In the genomic region with DNA sequence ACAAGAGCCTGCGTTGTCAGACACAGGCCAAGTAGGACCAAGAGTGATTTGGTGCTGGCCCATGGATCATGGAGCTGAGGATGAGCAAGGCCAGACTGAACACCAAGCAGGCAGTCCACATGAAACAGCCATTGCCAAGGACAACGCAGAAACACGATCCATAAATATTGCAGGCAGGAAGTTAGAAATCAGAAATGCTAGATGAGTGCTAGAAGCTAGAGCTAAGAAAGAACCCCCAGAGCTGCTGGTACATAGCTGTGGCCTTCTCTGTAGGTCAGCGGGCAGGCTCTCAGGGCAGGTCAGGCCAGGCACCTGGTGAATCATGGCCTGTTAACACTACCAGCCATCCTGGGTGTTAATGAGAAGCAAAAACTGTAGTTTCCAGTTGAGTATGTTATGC, we compare ENCODE assay signal across 22 cellular contexts.
"Had no signal": no experiment of that assay in that cellular context is flagged by ENCODE, and none has a peak within 500 bp of the region (broad histone marks: within the 10 kb centered on the region; RNA-seq: fewer than 3 reads in every experiment).

No MANE protein-coding gene starts in this region.

- H3K9me3 Mint-ChIP-seq: activated CD4-positive, alpha-beta memory T cell treated with anti-CD3 and anti-CD28 coated beads for 36 hours; activated naive CD8-positive, alpha-beta T cell treated with anti-CD3 and anti-CD28 coated beads, Interleukin-2, amount 10 ng/mL, durations not matched to agents 7 days and 5 days; activated T-helper 2 cell treated with anti-CD3 and anti-CD28 coated beads, Interferon-gamma antibody, Interleukin-2, Interleukin-4, amounts not matched to agents 10 μg/mL and 5 μg/mL and 100 μg/mL, durations not matched to agents 14 hours and 24 hours and 36 hours; central memory CD8-positive, alpha-beta T cell; stimulated activated naive CD8-positive, alpha-beta T cell treated with anti-CD3 and anti-CD28 coated beads, Interleukin-15, amount 100 ng/mL, for 72 hours; type B pancreatic cell had no signal

- H3K4me1 ChIP-seq: left lung had no signal

- H3K27ac ChIP-seq: hepatocyte, left lung, psoas muscle had no signal

- H3K27ac Mint-ChIP-seq: activated CD4-positive, alpha-beta memory T cell treated with anti-CD3 and anti-CD28 coated beads for 36 hours; activated CD4-positive, alpha-beta T cell treated with anti-CD3 and anti-CD28 coated beads for 36 hours; activated CD8-positive, alpha-beta memory T cell treated with anti-CD3 and anti-CD28 coated beads, Interleukin-2, amount 10 ng/mL, durations not matched to agents 7 days and 5 days; activated naive CD8-positive, alpha-beta T cell treated with anti-CD3 and anti-CD28 coated beads, Interleukin-2, amount 10 ng/mL, durations not matched to agents 7 days and 5 days; activated T-helper 2 cell treated with anti-CD3 and anti-CD28 coated beads, Interferon-gamma antibody, Interleukin-2, Interleukin-4, amounts not matched to agents 10 μg/mL and 5 μg/mL and 100 μg/mL, durations not matched to agents 14 hours and 24 hours and 36 hours; nephron progenitor cell; stimulated activated naive CD8-positive, alpha-beta T cell treated with anti-CD3 and anti-CD28 coated beads, Interleukin-15, amount 100 ng/mL, for 72 hours; type B pancreatic cell; WTC11 had no signal

- H3K4me3 ChIP-seq: hepatocyte, left lung, psoas muscle, smooth muscle cell had no signal

- H3K27me3 ChIP-seq: hepatocyte, left lung had no signal

- H3K4me3 Mint-ChIP-seq: activated CD4-positive, alpha-beta memory T cell treated with anti-CD3 and anti-CD28 coated beads for 36 hours; activated CD4-positive, alpha-beta T cell treated with anti-CD3 and anti-CD28 coated beads for 36 hours; activated CD8-positive, alpha-beta memory T cell treated with anti-CD3 and anti-CD28 coated beads, Interleukin-2, amount 10 ng/mL, durations not matched to agents 7 days and 5 days; activated naive CD8-positive, alpha-beta T cell treated with anti-CD3 and anti-CD28 coated beads, Interleukin-2, amount 10 ng/mL, durations not matched to agents 7 days and 5 days; central memory CD8-positive, alpha-beta T cell; nephron progenitor cell; stimulated activated naive CD8-positive, alpha-beta T cell treated with anti-CD3 and anti-CD28 coated beads, Interleukin-15, amount 100 ng/mL, for 72 hours; type B pancreatic cell; WTC11 had no signal

- H3K4me1 Mint-ChIP-seq: activated CD4-positive, alpha-beta T cell treated with anti-CD3 and anti-CD28 coated beads for 36 hours; activated CD8-positive, alpha-beta memory T cell treated with anti-CD3 and anti-CD28 coated beads, Interleukin-2, amount 10 ng/mL, durations not matched to agents 7 days and 5 days; activated naive CD8-positive, alpha-beta T cell treated with anti-CD3 and anti-CD28 coated beads, Interleukin-2, amount 10 ng/mL, durations not matched to agents 7 days and 5 days; central memory CD8-positive, alpha-beta T cell; stimulated activated naive CD8-positive, alpha-beta T cell treated with anti-CD3 and anti-CD28 coated beads, Interleukin-15, amount 100 ng/mL, for 72 hours had no signal

- DNase-seq: activated CD4-positive, alpha-beta memory T cell treated with anti-CD3 and anti-CD28 coated beads for 36 hours; activated CD4-positive, alpha-beta T cell treated with anti-CD3 and anti-CD28 coated beads for 36 hours; activated CD8-positive, alpha-beta memory T cell treated with anti-CD3 and anti-CD28 coated beads, Interleukin-2, amount 10 ng/mL, durations not matched to agents 7 days and 5 days; activated naive CD4-positive, alpha-beta T cell treated with Interleukin-2 at 50 U/mL for 16 hours; activated naive CD8-positive, alpha-beta T cell treated with anti-CD3 and anti-CD28 coated beads, Interleukin-2, amount 10 ng/mL, durations not matched to agents 7 days and 5 days; cortex of kidney; effector CD4-positive, alpha-beta T cell; left lung; mammary epithelial cell; midbrain; nephron progenitor cell; occipital lobe; psoas muscle; stimulated activated CD4-positive, alpha-beta T cell treated with anti-CD3 and anti-CD28 coated beads, Interleukin-4, amount 100 ng/mL, for 1 hour; stimulated activated naive CD8-positive, alpha-beta T cell treated with anti-CD3 and anti-CD28 coated beads, Interleukin-15, amount 100 ng/mL, for 72 hours had no signal

- H3K27me3 Mint-ChIP-seq: activated CD4-positive, alpha-beta memory T cell treated with anti-CD3 and anti-CD28 coated beads for 36 hours; activated CD4-positive, alpha-beta T cell treated with anti-CD3 and anti-CD28 coated beads for 36 hours; activated naive CD8-positive, alpha-beta T cell treated with anti-CD3 and anti-CD28 coated beads, Interleukin-2, amount 10 ng/mL, durations not matched to agents 7 days and 5 days; central memory CD8-positive, alpha-beta T cell; stimulated activated naive CD8-positive, alpha-beta T cell treated with anti-CD3 and anti-CD28 coated beads, Interleukin-15, amount 100 ng/mL, for 72 hours had no signal

- ATAC-seq: activated CD4-positive, alpha-beta T cell treated with anti-CD3 and anti-CD28 coated beads for 36 hours; activated CD8-positive, alpha-beta memory T cell treated with anti-CD3 and anti-CD28 coated beads, Interleukin-2, amount 10 ng/mL, durations not matched to agents 7 days and 5 days; left lung; psoas muscle; sciatic nerve; stimulated activated naive CD8-positive, alpha-beta T cell treated with anti-CD3 and anti-CD28 coated beads, Interleukin-15, amount 100 ng/mL, for 72 hours; WTC11 had no signal

- H3K36me3 Mint-ChIP-seq: activated CD4-positive, alpha-beta memory T cell treated with anti-CD3 and anti-CD28 coated beads for 36 hours; activated CD8-positive, alpha-beta memory T cell treated with anti-CD3 and anti-CD28 coated beads, Interleukin-2, amount 10 ng/mL, durations not matched to agents 7 days and 5 days; activated naive CD8-positive, alpha-beta T cell treated with anti-CD3 and anti-CD28 coated beads, Interleukin-2, amount 10 ng/mL, durations not matched to agents 7 days and 5 days; type B pancreatic cell had no signal

- H3K9me3 ChIP-seq: left lung, psoas muscle had no signal

- H3K36me3 ChIP-seq: left lung had no signal
